ENCODE assay signal across 2 cellular contexts in genomic region chr17:82300707-82301270, GRCh38.
TF ChIP-seq lines count a peak whose summit lies in the region.

No MANE protein-coding gene starts in this region.

TF ChIP-seq in WTC11, 78 proteins besides CTCF, POLR2A, EP300 and RAD21:
- no peak for TF ChIP-seq SOX15 (CRISPR knock-in tag; IDR thresholded peaks at IDR 0.05)
- TF ChIP-seq ELF4 (CRISPR knock-in tag; IDR thresholded peaks at IDR 0.05; ENCODE audit: low read depth), result no peak
- TF ChIP-seq GABPB1 (CRISPR knock-in tag; IDR thresholded peaks at IDR 0.05), result peak; percentile 41; the same call in 1 of the 2 replicates
- no peak for TF ChIP-seq E2F1 (CRISPR knock-in tag; IDR thresholded peaks at IDR 0.05)

TF ChIP-seq in HepG2, 621 proteins besides CTCF, POLR2A, EP300 and RAD21 (continues in another document):
- TF ChIP-seq ZNF510 (CRISPR knock-in tag; IDR thresholded peaks at IDR 0.05; ENCODE audit: low read depth) (no peak), ZNF263 (CRISPR knock-in tag; IDR thresholded peaks at IDR 0.05) (peak; percentile 53; the same call in 1 of the 2 replicates), EED (CRISPR knock-in tag; IDR thresholded peaks at IDR 0.05) (peak; percentile 43; the same call in 1 of the 2 replicates), BCL6 (CRISPR knock-in tag; IDR thresholded peaks at IDR 0.05) (peak; percentile 40; the same call in 1 of the 2 replicates), ZNF577 (CRISPR knock-in tag; IDR thresholded peaks at IDR 0.05; ENCODE audit: borderline replicate concordance, low read depth) (no peak), ZBTB1 (CRISPR knock-in tag; IDR thresholded peaks at IDR 0.05; ENCODE audit: borderline replicate concordance) (no peak), ZMAT5 (CRISPR knock-in tag; IDR thresholded peaks at IDR 0.05; ENCODE audit: borderline replicate concordance, low read depth) (no peak), IKZF4 (CRISPR knock-in tag; IDR thresholded peaks at IDR 0.05; ENCODE audit: borderline replicate concordance, low read depth, not compliant biosample characterization) (no peak), NR3C1 (CRISPR knock-in tag; IDR thresholded peaks at IDR 0.05) (no peak), ZNF687 (CRISPR knock-in tag; IDR thresholded peaks at IDR 0.05) (peak; percentile 85), ZNF225 (CRISPR knock-in tag; IDR thresholded peaks at IDR 0.05) (no peak; the same call in 1 of the 2 replicates), ZNF382 (CRISPR knock-in tag; IDR thresholded peaks at IDR 0.05; ENCODE audit: borderline replicate concordance) (no peak), RBM39 (IDR thresholded peaks at IDR 0.05; ENCODE audit: low read depth, low read length, poor library complexity, severe bottlenecking) (peak; percentile 85), ZHX1 (CRISPR knock-in tag; IDR thresholded peaks at IDR 0.05; ENCODE audit: low read depth) (no peak), MLLT10 (CRISPR knock-in tag; IDR thresholded peaks at IDR 0.05) (no peak), ZNF816 (CRISPR knock-in tag; IDR thresholded peaks at IDR 0.05; ENCODE audit: borderline replicate concordance) (no peak), GPN1 (CRISPR knock-in tag; IDR thresholded peaks at IDR 0.05; ENCODE audit: borderline replicate concordance) (no peak), KLF16 (CRISPR knock-in tag; IDR thresholded peaks at IDR 0.05) (0 out of 4 replicates have a peak, but pooled peaks of 1 of the 2 experiments have one; percentile 38), XRCC5 (optimal IDR thresholded peaks at IDR 0.05; ENCODE audit: low read length) (peak; percentile 86), ZNF724P (CRISPR knock-in tag; IDR thresholded peaks at IDR 0.05; ENCODE audit: borderline replicate concordance) (no peak), KLF13 (CRISPR knock-in tag; IDR thresholded peaks at IDR 0.05) (no peak), FOXK2 (IDR thresholded peaks at IDR 0.05) (no peak), ZFP36 (IDR thresholded peaks at IDR 0.05; ENCODE audit: borderline replicate concordance, low read depth, low read length, partially characterized antibody) (no peak), FOXC1 (CRISPR knock-in tag; IDR thresholded peaks at IDR 0.05; ENCODE audit: borderline replicate concordance) (peak; percentile 42; the same call in 1 of the 2 replicates), ZNF232 (CRISPR knock-in tag; IDR thresholded peaks at IDR 0.05; ENCODE audit: borderline replicate concordance) (no peak), ZNF136 (CRISPR knock-in tag; IDR thresholded peaks at IDR 0.05; ENCODE audit: low read depth) (no peak), RNF2 (conservative IDR thresholded peaks at IDR 0.05; ENCODE audit: low read depth) (0 out of 2 replicates have a peak, but pooled peaks have one; percentile 45), ZNF549 (CRISPR knock-in tag; IDR thresholded peaks at IDR 0.05) (no peak), FOXM1 (CRISPR knock-in tag; IDR thresholded peaks at IDR 0.05) (no peak), CBX1 (IDR thresholded peaks at IDR 0.05; ENCODE audit: low read depth) (peak; percentile 47), TP53 (CRISPR knock-in tag; conservative IDR thresholded peaks at IDR 0.05) (no peak), AKNA (CRISPR knock-in tag; IDR thresholded peaks at IDR 0.05; ENCODE audit: borderline replicate concordance) (no peak), THAP11 (CRISPR knock-in tag; IDR thresholded peaks at IDR 0.05) (no peak; the same call in 1 of the 2 replicates), IRF1 (CRISPR knock-in tag; IDR thresholded peaks at IDR 0.05; ENCODE audit: low read depth) (no peak), ZNF713 (CRISPR knock-in tag; IDR thresholded peaks at IDR 0.05) (0 out of 2 replicates have a peak, but pooled peaks have one; percentile 93), MIXL1 (CRISPR knock-in tag; IDR thresholded peaks at IDR 0.05) (no peak; the same call in 1 of the 2 replicates), ZFYVE20 (CRISPR knock-in tag; IDR thresholded peaks at IDR 0.05; ENCODE audit: borderline replicate concordance, low read depth) (no peak), MATR3 (CRISPR knock-in tag; IDR thresholded peaks at IDR 0.05) (no peak; the same call in 1 of the 2 replicates), FOXA3 (CRISPR knock-in tag; IDR thresholded peaks at IDR 0.05) (peak; percentile 52; the same call in 1 of the 2 replicates), ZNF432 (CRISPR knock-in tag; IDR thresholded peaks at IDR 0.05; ENCODE audit: borderline replicate concordance) (no peak), ZNF331 (CRISPR knock-in tag; IDR thresholded peaks at IDR 0.05) (peak; percentile 62; the same call in 1 of the 2 replicates), NR2C2 (CRISPR knock-in tag; IDR thresholded peaks at IDR 0.05; ENCODE audit: borderline replicate concordance) (no peak), THAP8 (CRISPR knock-in tag; IDR thresholded peaks at IDR 0.05; ENCODE audit: borderline replicate concordance) (no peak), CCAR2 (optimal IDR thresholded peaks at IDR 0.05; ENCODE audit: low read depth, low read length) (no peak), PRPF4 (IDR thresholded peaks at IDR 0.05; ENCODE audit: low read depth, low read length, poor library complexity, severe bottlenecking) (no peak), RORA (CRISPR knock-in tag; IDR thresholded peaks at IDR 0.05) (no peak), GATAD1 (CRISPR knock-in tag; IDR thresholded peaks at IDR 0.05) (peak; percentile 53), POGK (CRISPR knock-in tag; conservative IDR thresholded peaks at IDR 0.05) (no peak), ETV5 (CRISPR knock-in tag; IDR thresholded peaks at IDR 0.05; ENCODE audit: borderline replicate concordance) (peak; percentile 30; the same call in 1 of the 2 replicates), ZNF644 (CRISPR knock-in tag; IDR thresholded peaks at IDR 0.05; ENCODE audit: low read depth) (no peak), RBM22 (optimal IDR thresholded peaks at IDR 0.05; ENCODE audit: low read length) (no peak), ZNF672 (CRISPR knock-in tag; IDR thresholded peaks at IDR 0.05) (no peak)
